13 cellular contexts compared by ENCODE assay signal in genomic region chr3:14418670-14419250, GRCh38. TPM values are rescaled to one million over a fixed set of nuclear protein-coding genes. Genes with fewer than 3 reads are reported as not detected.
DNase-seq lines count a peak whose midpoint lies in the region; TF ChIP-seq lines count a peak whose summit lies in the region.
"Had no signal": no experiment of that assay in that cellular context is flagged by ENCODE, and none has a peak within 500 bp of the region (broad histone marks: within the 10 kb centered on the region; RNA-seq: fewer than 3 reads in every experiment).

No MANE protein-coding gene starts in this region.

- H3K27ac ChIP-seq in neutrophil = peak overlapping the region; percentile 98
- H3K27ac ChIP-seq: cardiac muscle cell, ovary had no signal

- H3K27me3 Mint-ChIP-seq in endothelial cell (ENCODE audit: unreplicated experiment) = peaks cover 2% of the 10 kb centered on the region
- H3K27me3 Mint-ChIP-seq: CD4-positive, alpha-beta T cell had no signal

- peaks cover 11% of the 10 kb centered on the region for H3K36me3 Mint-ChIP-seq in endothelial cell (ENCODE audit: low read depth, unreplicated experiment)

- DNase-seq in GDM1 (lab: John Stamatoyannopoulos, UW) = peak; percentile 43
- peak; percentile 31 for DNase-seq in NCI-H526 treated with DMSO at 0.1 percent for 48 hours (lab: John Stamatoyannopoulos, UW)
- DNase-seq in endothelial cell (ENCODE audit: low spot score) = no peak
- DNase-seq in OCI-M2 (lab: John Stamatoyannopoulos, UW; ENCODE audit: unreplicated experiment) = no peak
- DNase-seq in GM03348 (ENCODE audit: low spot score) = no peak
- no peak for DNase-seq in mesenteric fat pad (ENCODE audit: low spot score)
- no peak for DNase-seq in H4 (ENCODE audit: low spot score)
- DNase-seq: CD4-positive, alpha-beta T cell; NCI-H1417 treated with DMSO at 0.1 percent for 48 hours; ovary; PC-9 had no signal

- H3K27ac Mint-ChIP-seq in endothelial cell (ENCODE audit: unreplicated experiment) = peak overlapping the region; percentile 57
- H3K27ac Mint-ChIP-seq: CD4-positive, alpha-beta T cell had no signal

- H3K4me3 Mint-ChIP-seq in endothelial cell (ENCODE audit: unreplicated experiment) = no peak overlapping the region
- H3K4me3 Mint-ChIP-seq: CD4-positive, alpha-beta T cell had no signal

- no peaks in the 10 kb centered on the region for H3K9me3 ChIP-seq in neutrophil
- H3K9me3 ChIP-seq: ovary had no signal

- H3K9me3 Mint-ChIP-seq in endothelial cell (ENCODE audit: unreplicated experiment) = no peaks in the 10 kb centered on the region
- H3K9me3 Mint-ChIP-seq: CD4-positive, alpha-beta T cell had no signal

- peaks cover 91% of the 10 kb centered on the region for H3K36me3 ChIP-seq in neutrophil
- H3K36me3 ChIP-seq: cardiac muscle cell, ovary had no signal

- H3K4me1 ChIP-seq in neutrophil (ENCODE audit: control insufficient read depth in 1 of 2, insufficient read depth in 1 of 2, low read depth in 1 of 2, low read length in 1 of 2) = peaks cover 94 to 97% of the 10 kb centered on the region in 2 experiments

- peak overlapping the region; percentile 37 to 48 for H3K4me3 ChIP-seq in neutrophil (ENCODE audit: low read depth in 1 of 2, low read length in 1 of 2)
- H3K4me3 ChIP-seq: cardiac muscle cell, ovary, PC-9 had no signal

- TF ChIP-seq CTCF in endothelial cell (IDR thresholded peaks at IDR 0.05; ENCODE audit: unreplicated experiment) (no peak), neutrophil (IDR thresholded peaks at IDR 0.05) (peak; percentile 18)

- H3K4me1 Mint-ChIP-seq in endothelial cell (ENCODE audit: unreplicated experiment) = peaks cover 13% of the 10 kb centered on the region

- H3K27me3 ChIP-seq in neutrophil = no peaks in the 10 kb centered on the region
- H3K27me3 ChIP-seq: cardiac muscle cell, ovary had no signal

RNA-seq across cellular contexts. Expression of gene SLC6A6, which starts 16.4 kb away (rescaled TPM):
- total RNA-seq in endothelial cell (ENCODE audit: unreplicated experiment) = 46.3 TPM
- total RNA-seq in mesenteric fat pad = 49.3 TPM
- 24.4 and 29.8 TPM in 2 replicates for total RNA-seq in H4 (2014; rRNA removed; shearing (Covaris generic))

Comparison
In these comparisons a context has a peak if more than half of its experiments do, and no peak if none do; other contexts are left out.
1. DNase-seq: peak in GDM1 (single experiment) and NCI-H526 treated with DMSO at 0.1 percent for 48 hours (single experiment); none in endothelial cell (single experiment), OCI-M2 (single experiment), GM03348 (single experiment), mesenteric fat pad (single experiment) and H4 (single experiment).